In the genomic region with DNA sequence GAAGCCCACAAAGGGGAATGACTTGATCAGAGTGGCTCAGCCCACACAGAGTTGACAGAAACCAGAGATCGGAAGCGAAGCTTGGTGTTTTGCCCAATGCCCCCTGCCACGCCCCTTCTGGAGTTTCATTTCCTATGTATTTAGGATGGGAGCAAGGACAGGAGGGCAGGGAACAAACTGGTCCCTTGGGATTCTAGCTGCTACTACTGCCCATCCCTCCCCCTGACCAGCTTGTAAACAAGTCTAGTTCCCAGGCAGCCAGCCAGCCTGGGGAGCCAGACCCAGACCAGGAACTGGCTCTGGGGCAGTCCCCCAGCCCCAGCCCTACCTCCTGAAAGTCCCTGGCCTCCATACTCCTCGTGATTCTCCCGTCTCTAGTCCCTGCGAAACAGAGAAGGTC, we compare ENCODE assay signal across 23 cellular contexts. TPM values are rescaled to one million over a fixed set of nuclear protein-coding genes. Genes with fewer than 3 reads are reported as not detected.
A peak's percentile ranks its signal among the peaks of the same experiment; 100 is the strongest.
DNase-seq lines count a peak whose midpoint lies in the region; ATAC-seq and TF ChIP-seq lines count a peak whose summit lies in the region.
"Had no signal": no experiment of that assay in that cellular context is flagged by ENCODE, and none has a peak within 500 bp of the region (broad histone marks: within the 10 kb centered on the region; RNA-seq: fewer than 3 reads in every experiment).

No MANE protein-coding gene starts in this region.

- H3K4me1 ChIP-seq in left ventricle myocardium inferior = peaks cover 14% of the 10 kb centered on the region
- H3K4me1 ChIP-seq in right cardiac atrium (ENCODE audit: control insufficient read depth, insufficient read depth, low read length) = no peaks in the 10 kb centered on the region
- H3K4me1 ChIP-seq in OCI-LY3 (ENCODE audit: low read length) = peaks cover 28% of the 10 kb centered on the region
- H3K4me1 ChIP-seq in upper lobe of right lung = peaks cover 14% of the 10 kb centered on the region
- H3K4me1 ChIP-seq: SJSA1 had no signal

- H3K79me2 ChIP-seq in OCI-LY3 (ENCODE audit: low read length) = peaks cover 11% of the 10 kb centered on the region

- intact Hi-C loops in left ventricle myocardium inferior (cut with micrococcal nuclease) (no loop called here), right cardiac atrium (cut with DNase I) (no loop called here), upper lobe of right lung (cut with DNase I) (no loop called here), head of caudate nucleus (cut with DNase I) (no loop called here)

- ATAC-seq in right cardiac atrium (no peak), upper lobe of right lung (peak; percentile 8), HG02885 (IDR thresholded peaks at IDR 0.05; ENCODE audit: poor library complexity, unreplicated experiment) (no peak)
- ATAC-seq: A549, PC-3 had no signal

- H3K27me3 ChIP-seq in left ventricle myocardium inferior (ENCODE audit: low read depth) = peaks cover 99% of the 10 kb centered on the region
- no peaks in the 10 kb centered on the region for H3K27me3 ChIP-seq in right cardiac atrium (ENCODE audit: control insufficient read depth, insufficient read depth)
- H3K27me3 ChIP-seq in OCI-LY3 (ENCODE audit: low read depth, low read length) = no peaks in the 10 kb centered on the region
- H3K27me3 ChIP-seq in upper lobe of right lung = peaks cover 51% of the 10 kb centered on the region

- no peaks in the 10 kb centered on the region for H4K20me1 ChIP-seq in OCI-LY3 (ENCODE audit: insufficient read depth, low read length)

- 34% methylated on average over 6 of the region's 6 CpGs for WGBS in right cardiac atrium

- peak overlapping the region; percentile 52 for H3K27ac ChIP-seq in left ventricle myocardium inferior (replicated peaks)
- no peak overlapping the region for H3K27ac ChIP-seq in right cardiac atrium (ENCODE audit: low read length)
- no peak overlapping the region for H3K27ac ChIP-seq in OCI-LY3 (ENCODE audit: low read length)
- H3K27ac ChIP-seq in upper lobe of right lung = no peak overlapping the region
- H3K27ac ChIP-seq: A549, RWPE1, SJSA1 had no signal

- peak overlapping the region; percentile 34 for H3K4me2 ChIP-seq in OCI-LY3 (ENCODE audit: low read length)
- H3K4me2 ChIP-seq: A549 had no signal

- no peak for TF ChIP-seq CTCF in left ventricle myocardium inferior (IDR thresholded peaks at IDR 0.05; ENCODE audit: borderline replicate concordance)
- no peak for TF ChIP-seq CTCF in OCI-LY3 (IDR thresholded peaks at IDR 0.05; ENCODE audit: low read depth, low read length)
- TF ChIP-seq CTCF in upper lobe of right lung (IDR thresholded peaks at IDR 0.05) = no peak

- H3K36me3 ChIP-seq in left ventricle myocardium inferior = no peaks in the 10 kb centered on the region
- H3K36me3 ChIP-seq in OCI-LY3 (replicated peaks; ENCODE audit: low read depth, low read length) = no peaks in the 10 kb centered on the region
- no peaks in the 10 kb centered on the region for H3K36me3 ChIP-seq in upper lobe of right lung
- H3K36me3 ChIP-seq: SJSA1 had no signal

- DNase-seq in left ventricle myocardium inferior = no peak
- no peak for DNase-seq in right cardiac atrium
- peak; percentile 62 for DNase-seq in islet precursor cell
- no peak for DNase-seq in upper lobe of right lung
- no peak for DNase-seq in head of caudate nucleus
- no peak for DNase-seq in stimulated activated naive CD4-positive, alpha-beta T cell (lab: John Stamatoyannopoulos, UW)
- DNase-seq: C1 segment of cervical spinal cord; HFFc6; NCI-H1092 treated with DMSO at 0.1 percent for 48 hours; NCI-H1694 treated with DMSO at 0.1 percent for 48 hours; NCI-H2107; NCI-H226; NCI-H524 treated with DMSO at 0.1 percent for 48 hours; NK-92 treated with Interleukin-12 subunit alpha and Interleukin-12 subunit beta, amount 100 ng/mL, for 24 hours; PC-3 had no signal

- no peak overlapping the region for H3K4me3 ChIP-seq in left ventricle myocardium inferior
- no peak overlapping the region for H3K4me3 ChIP-seq in right cardiac atrium (ENCODE audit: low read length)
- H3K4me3 ChIP-seq in OCI-LY3 (ENCODE audit: low read length) = no peak overlapping the region
- H3K4me3 ChIP-seq in upper lobe of right lung = no peak overlapping the region
- H3K4me3 ChIP-seq: A549, SJSA1 had no signal

- H3K9ac ChIP-seq in OCI-LY3 (ENCODE audit: low read length) = no peak overlapping the region

- H2AFZ ChIP-seq in OCI-LY3 (ENCODE audit: low read depth, low read length) = no peak overlapping the region

- H3K9me3 ChIP-seq in left ventricle myocardium inferior (replicated peaks) (no peaks in the 10 kb centered on the region), right cardiac atrium (ENCODE audit: control insufficient read depth, low read length) (no peaks in the 10 kb centered on the region), OCI-LY3 (ENCODE audit: insufficient read depth, low read length) (no peaks in the 10 kb centered on the region), upper lobe of right lung (no peaks in the 10 kb centered on the region)
- H3K9me3 ChIP-seq: A549, SJSA1 had no signal

RNA-seq across cellular contexts. Expression of a gene that starts 8.3 kb away (rescaled TPM):
- total RNA-seq in left ventricle myocardium inferior (1.0 TPM), right cardiac atrium (1 to 10 TPM in 3 of 4 donors, under 1 TPM in 1; 0.86 to 2.1 (median 1.2) TPM), upper lobe of right lung (not detected)
- 1.7 TPM for polyA plus RNA-seq in right cardiac atrium
- total RNA-seq: HFFc6, HT-29, MCF 10A, PC-3, SJSA1 had no signal

RNA-seq across cellular contexts. Expression of a gene that starts 12.8 kb away (rescaled TPM):
- total RNA-seq in left ventricle myocardium inferior = not detected
- total RNA-seq in right cardiac atrium = not detected
- not detected for polyA plus RNA-seq in right cardiac atrium
- total RNA-seq in upper lobe of right lung = 0.90 TPM
- total RNA-seq: HFFc6, MCF 10A, SJSA1 had no signal
- polyA plus RNA-seq: A549 had no signal

RNA-seq across cellular contexts. Expression of a gene that starts 36.3 kb away (rescaled TPM):
- total RNA-seq in left ventricle myocardium inferior = 0.14 TPM
- total RNA-seq in right cardiac atrium = under 1 TPM in 2 of 4 donors, not detected in 2; 0.14 to 0.15 TPM
- 0.07 TPM for polyA plus RNA-seq in right cardiac atrium
- total RNA-seq in upper lobe of right lung = not detected
- total RNA-seq: Daoy, HFFc6, HT-29, MCF 10A, PC-3, SJSA1 had no signal
- polyA plus RNA-seq: A549 had no signal
